8 cellular contexts compared by ENCODE assay signal in the genomic region with DNA sequence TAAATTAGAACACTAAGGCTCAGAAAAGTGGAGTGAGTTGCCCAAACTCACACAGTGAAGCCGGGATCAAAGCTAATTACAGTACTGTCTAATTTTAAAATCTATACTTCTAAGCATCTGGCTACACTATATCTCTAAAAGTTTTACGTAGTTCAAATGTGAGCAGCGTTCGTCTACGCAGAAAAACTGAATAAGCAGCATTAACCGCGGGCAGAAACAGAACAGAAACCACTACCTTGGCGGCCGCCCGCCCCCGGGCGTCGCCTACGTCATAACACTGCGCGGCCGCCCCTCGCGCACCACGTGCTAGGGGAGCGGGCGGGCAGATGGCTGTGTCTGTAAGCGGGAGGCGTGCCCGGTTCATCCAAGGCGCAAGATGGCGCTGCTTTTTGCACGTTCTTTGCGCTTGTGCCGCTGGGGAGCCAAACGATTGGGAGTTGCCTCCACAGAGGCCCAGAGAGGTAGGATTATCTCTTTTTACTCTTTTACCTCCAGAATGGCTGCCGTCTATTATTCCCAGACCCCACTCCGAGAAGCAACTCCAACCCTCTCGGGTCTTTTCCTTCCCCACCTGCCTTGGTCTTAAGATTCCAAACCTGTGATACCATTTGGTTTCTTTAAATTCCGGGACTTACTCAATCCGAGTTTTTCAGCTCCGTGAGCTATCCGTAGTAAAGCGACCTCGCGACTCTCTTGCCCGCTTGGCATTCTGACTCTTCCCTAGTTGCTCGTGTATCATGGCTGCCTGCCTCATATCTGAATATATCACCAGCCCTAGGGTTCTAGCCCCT. TPM values are rescaled to one million over a fixed set of nuclear protein-coding genes. Genes with fewer than 3 reads are reported as not detected.
A peak's percentile ranks its signal among the peaks of the same experiment; 100 is the strongest.
DNase-seq lines count a peak whose midpoint lies in the region; FAIRE-seq and TF ChIP-seq lines count a peak whose summit lies in the region.

TSS of gene SPRYD4 (plus strand) at position 363 of the 791 bp plus-strand sequence. CDS start at position 377, 14 bp downstream.

- H3K4me3 Mint-ChIP-seq in neural progenitor cell, result peak within 1 kb of the TSS; percentile 97

- H3K9ac ChIP-seq in neural progenitor cell (peak within 1 kb of the TSS; percentile 91), stomach smooth muscle (ENCODE audit: low read length in 2 of 2) (peak within 1 kb of the TSS; percentile 83 to 99)

- H2AFZ ChIP-seq in neural progenitor cell (replicated peaks), result peak within 1 kb of the TSS; percentile 83

- DNase-seq in ELF-1 (ENCODE audit: low read depth, low spot score) (peak; percentile 95), H54 (ENCODE audit: insufficient read length, low spot score) (peak; percentile 83), LoVo (ENCODE audit: low spot score) (peak; percentile 98), RWPE1 (ENCODE audit: low spot score) (peak; percentile 93), fibroblast of villous mesenchyme (ENCODE audit: low read depth) (peak; percentile 94), neural progenitor cell (ENCODE audit: low spot score) (peak; percentile 97)
- peak; percentile 91 for DNase-seq in activated effector memory CD4-positive, alpha-beta T cell treated with Interleukin-2 at 50 U/mL for 16 hours

- H3K4me3 ChIP-seq in fibroblast of villous mesenchyme (ENCODE audit: low read depth, low read length) (peak within 1 kb of the TSS; percentile 95), neural progenitor cell (peak within 1 kb of the TSS; percentile 93), stomach smooth muscle (ENCODE audit: low read length in 2 of 2) (peak within 1 kb of the TSS; percentile 94 to 97)

- H3K27ac Mint-ChIP-seq in neural progenitor cell, result peak within 1 kb of the TSS; percentile 95

- no peaks in the 10 kb centered on the region for H3K9me3 Mint-ChIP-seq in neural progenitor cell

- CTCF ChIA-PET in RWPE1 (lab: Yijun Ruan, JAX), result interaction anchor here (0.6 to 0.7 kb wide), 2 partner anchors 121 to 1008 kb away, joined by 3 read pairs; no protein-coding TSS in a partner anchor

- peaks cover 18% of the 10 kb centered on the region for H3K4me1 ChIP-seq in neural progenitor cell
- peaks cover 15% of the 10 kb centered on the region for H3K4me1 ChIP-seq in stomach smooth muscle (ENCODE audit: control insufficient read depth, insufficient read depth, low read length)

- POLR2A ChIA-PET in RWPE1 (lab: Yijun Ruan, JAX; ENCODE audit: low non-redundant PET), result no interaction called here

- no peaks in the 10 kb centered on the region for H3K27me3 ChIP-seq in neural progenitor cell
- no peaks in the 10 kb centered on the region for H3K27me3 ChIP-seq in stomach smooth muscle (ENCODE audit: control insufficient read depth in 1 of 2, insufficient read depth in 2 of 2, low read length in 2 of 2)

- TF ChIP-seq CTCF in RWPE1 (conservative IDR thresholded peaks at IDR 0.05; ENCODE audit: low read depth) (peak; percentile 56), fibroblast of villous mesenchyme (IDR thresholded peaks at IDR 0.05; ENCODE audit: insufficient read depth, low read depth, low read length) (peak; percentile 14), neural progenitor cell (IDR thresholded peaks at IDR 0.05) (peak; percentile 46)

- H3K36me3 Mint-ChIP-seq in neural progenitor cell, result peaks cover 8% of the 10 kb centered on the region

- peak within 1 kb of the TSS; percentile 95 for H3K4me2 ChIP-seq in neural progenitor cell

- peaks cover 22% of the 10 kb centered on the region for H3K4me1 Mint-ChIP-seq in neural progenitor cell

- H3K27ac ChIP-seq in RWPE1 (peak within 1 kb of the TSS; percentile 83), neural progenitor cell (peak within 1 kb of the TSS; percentile 56), stomach smooth muscle (ENCODE audit: low read length) (peak within 1 kb of the TSS; percentile 87)

- H3K27me3 Mint-ChIP-seq in neural progenitor cell (ENCODE audit: insufficient read depth, low read depth), result peaks cover 2% of the 10 kb centered on the region

- peaks cover 26% of the 10 kb centered on the region for H3F3A ChIP-seq in neural progenitor cell (ENCODE audit: low read depth)

- peak; percentile 88 for TF ChIP-seq POLR2A in H54 (IDR thresholded peaks at IDR 0.05; ENCODE audit: low read depth, low read length)

- H3K9me3 ChIP-seq in neural progenitor cell (ENCODE audit: low read depth) (no peaks in the 10 kb centered on the region), stomach smooth muscle (ENCODE audit: control insufficient read depth in 2 of 2, low read length in 2 of 2) (no peaks in the 10 kb centered on the region)

- no peak for FAIRE-seq in H54 (lab: Jason Lieb, UNC)

- peaks cover 38% of the 10 kb centered on the region for H3K79me2 ChIP-seq in neural progenitor cell (ENCODE audit: low read depth)

- H3K36me3 ChIP-seq in neural progenitor cell, result no peaks in the 10 kb centered on the region
- peaks cover 0 to 4% of the 10 kb centered on the region in 2 donors for H3K36me3 ChIP-seq in stomach smooth muscle (ENCODE audit: control insufficient read depth in 2 of 2, insufficient read depth in 2 of 2, low read length in 2 of 2)

- H4K20me1 ChIP-seq in neural progenitor cell (ENCODE audit: low read depth), result no peaks in the 10 kb centered on the region

RNA-seq across cellular contexts. Expression of gene SPRYD4, which starts in this region (rescaled TPM):
- total RNA-seq in fibroblast of villous mesenchyme (2.3 and 3.0 TPM in 2 replicates), neural progenitor cell (ENCODE audit: low replicate concordance) (2.6 and 3.0 TPM in 2 replicates)

Comparison
In these comparisons a context has a peak if more than half of its experiments do, and no peak if none do; other contexts are left out.
1. Peak in every context shown above with its lines: DNase-seq, H3K4me3 ChIP-seq and H3K27ac ChIP-seq.